26 cellular contexts compared by ENCODE assay signal in the genomic region with DNA sequence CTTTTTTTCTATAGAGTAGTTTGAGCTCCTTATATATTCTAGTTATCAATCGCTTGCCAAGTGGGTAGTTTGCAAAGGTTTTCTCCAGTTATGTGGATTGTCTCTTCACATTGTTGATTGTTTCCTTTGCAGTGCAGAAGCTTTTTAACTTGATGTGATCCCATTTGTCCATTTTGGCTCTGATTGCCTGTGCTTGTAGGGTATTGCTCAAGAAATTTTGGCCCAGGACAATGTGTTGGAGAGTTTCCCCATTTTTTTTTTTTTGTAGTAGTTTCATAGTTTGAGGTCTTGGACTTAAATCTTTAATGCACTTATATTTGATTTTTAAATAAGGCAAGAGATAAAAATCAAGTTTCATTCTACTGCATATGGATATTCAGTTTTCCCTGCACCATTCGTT.
"Had no signal": no experiment of that assay in that cellular context is flagged by ENCODE, and none has a peak within 500 bp of the region (broad histone marks: within the 10 kb centered on the region; RNA-seq: fewer than 3 reads in every experiment).

No MANE protein-coding gene starts in this region.

- DNase-seq: activated CD4-positive, alpha-beta memory T cell treated with anti-CD3 and anti-CD28 coated beads for 36 hours; activated CD4-positive, alpha-beta T cell treated with anti-CD3 and anti-CD28 coated beads, Interleukin-2, amount 10 ng/mL, durations not matched to agents 24 days and 14 days; activated CD4-positive, CD25-positive, alpha-beta regulatory T cell treated with anti-CD3 and anti-CD28 coated beads, Interleukin-2, amount 50 U/mL, for 72 hours; activated CD8-positive, alpha-beta memory T cell treated with anti-CD3 and anti-CD28 coated beads, Interleukin-2, amount 50 U/mL, for 4 hours; activated effector memory CD4-positive, alpha-beta T cell treated with anti-CD3 and anti-CD28 coated beads, Interleukin-2, amount 50 U/mL, for 16 hours; activated naive CD4-positive, alpha-beta T cell treated with anti-CD3 and anti-CD28 coated beads for 36 hours; activated naive CD8-positive, alpha-beta T cell treated with anti-CD3 and anti-CD28 coated beads for 36 hours; activated T-cell treated with anti-CD3 and anti-CD28 coated beads, Interleukin-2, amount 50 U/mL, for 1 hour; endodermal cell; foreskin keratinocyte; heart left ventricle; hypothalamus; immature natural killer cell; kidney; right lobe of liver; stimulated activated CD4-positive, alpha-beta T cell treated with anti-CD3 and anti-CD28 coated beads, Interleukin-1b, Interleukin-23, amount 100 ng/mL, for 48 hours; stimulated activated CD4-positive, alpha-beta T cell treated with anti-CD3 and anti-CD28 coated beads, Interleukin-4, amount 100 ng/mL, for 4 hours; stimulated activated CD8-positive, alpha-beta memory T cell treated with anti-CD3 and anti-CD28 coated beads, Interleukin-4, amount 100 ng/mL, for 48 hours; stimulated activated naive CD8-positive, alpha-beta T cell treated with anti-CD3 and anti-CD28 coated beads, Interleukin-15, amount 100 ng/mL, for 72 hours; T-helper 2 cell; thyroid gland; upper lobe of right lung had no signal

- H3K36me3 ChIP-seq: ascending aorta, heart left ventricle, right lobe of liver, thyroid gland, upper lobe of right lung had no signal

- H3K4me1 ChIP-seq: ascending aorta, right lobe of liver, thyroid gland, upper lobe of right lung had no signal

- H3K27ac ChIP-seq: ascending aorta, foreskin keratinocyte, heart left ventricle, right lobe of liver, thyroid gland, upper lobe of right lung had no signal

- H3K4me3 ChIP-seq: ascending aorta, heart left ventricle, right lobe of liver, smooth muscle cell, thyroid gland, upper lobe of right lung had no signal

- H3K9me3 ChIP-seq: ascending aorta, heart left ventricle, right lobe of liver, thyroid gland, upper lobe of right lung had no signal

- H3K27me3 ChIP-seq: ascending aorta, foreskin keratinocyte, heart left ventricle, right lobe of liver, thyroid gland, upper lobe of right lung had no signal

- ATAC-seq: esophagus mucosa; foreskin keratinocyte; heart left ventricle; stimulated activated memory B cell treated with anti-CD40 and anti-IgM and Interleukin-4, amounts not matched to agents 10 μg/mL and 1 μg/mL and 100 μg/mL, for 72 hours; stimulated activated naive CD8-positive, alpha-beta T cell treated with anti-CD3 and anti-CD28 coated beads, Interleukin-15, amount 100 ng/mL, for 72 hours; upper lobe of right lung had no signal
